In the genomic region with DNA sequence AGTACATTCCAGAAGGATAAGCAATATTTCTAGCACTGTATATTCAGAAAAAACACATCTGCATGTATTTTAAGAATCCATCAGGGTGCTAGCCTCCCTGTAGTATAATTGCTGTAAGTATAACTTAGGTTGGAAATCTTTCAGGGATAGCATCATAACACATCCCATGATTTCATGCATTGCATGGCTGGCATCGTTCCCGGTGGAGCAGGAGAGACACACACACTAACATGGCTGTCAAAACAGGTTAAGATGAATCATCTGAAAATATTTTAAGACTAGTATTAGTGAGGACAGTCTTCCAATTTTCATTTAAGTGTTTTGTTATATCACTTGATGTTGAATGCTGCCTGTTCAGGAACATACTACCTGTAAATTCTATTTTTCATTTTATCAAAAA, we compare ENCODE assay signal across 1 cellular context.
TF ChIP-seq lines count a peak whose summit lies in the region.

No MANE protein-coding gene starts in this region.

TF ChIP-seq in WTC11, 78 proteins besides CTCF, POLR2A, EP300 and RAD21 (continued from another document):
- TF ChIP-seq, protein P1, sequence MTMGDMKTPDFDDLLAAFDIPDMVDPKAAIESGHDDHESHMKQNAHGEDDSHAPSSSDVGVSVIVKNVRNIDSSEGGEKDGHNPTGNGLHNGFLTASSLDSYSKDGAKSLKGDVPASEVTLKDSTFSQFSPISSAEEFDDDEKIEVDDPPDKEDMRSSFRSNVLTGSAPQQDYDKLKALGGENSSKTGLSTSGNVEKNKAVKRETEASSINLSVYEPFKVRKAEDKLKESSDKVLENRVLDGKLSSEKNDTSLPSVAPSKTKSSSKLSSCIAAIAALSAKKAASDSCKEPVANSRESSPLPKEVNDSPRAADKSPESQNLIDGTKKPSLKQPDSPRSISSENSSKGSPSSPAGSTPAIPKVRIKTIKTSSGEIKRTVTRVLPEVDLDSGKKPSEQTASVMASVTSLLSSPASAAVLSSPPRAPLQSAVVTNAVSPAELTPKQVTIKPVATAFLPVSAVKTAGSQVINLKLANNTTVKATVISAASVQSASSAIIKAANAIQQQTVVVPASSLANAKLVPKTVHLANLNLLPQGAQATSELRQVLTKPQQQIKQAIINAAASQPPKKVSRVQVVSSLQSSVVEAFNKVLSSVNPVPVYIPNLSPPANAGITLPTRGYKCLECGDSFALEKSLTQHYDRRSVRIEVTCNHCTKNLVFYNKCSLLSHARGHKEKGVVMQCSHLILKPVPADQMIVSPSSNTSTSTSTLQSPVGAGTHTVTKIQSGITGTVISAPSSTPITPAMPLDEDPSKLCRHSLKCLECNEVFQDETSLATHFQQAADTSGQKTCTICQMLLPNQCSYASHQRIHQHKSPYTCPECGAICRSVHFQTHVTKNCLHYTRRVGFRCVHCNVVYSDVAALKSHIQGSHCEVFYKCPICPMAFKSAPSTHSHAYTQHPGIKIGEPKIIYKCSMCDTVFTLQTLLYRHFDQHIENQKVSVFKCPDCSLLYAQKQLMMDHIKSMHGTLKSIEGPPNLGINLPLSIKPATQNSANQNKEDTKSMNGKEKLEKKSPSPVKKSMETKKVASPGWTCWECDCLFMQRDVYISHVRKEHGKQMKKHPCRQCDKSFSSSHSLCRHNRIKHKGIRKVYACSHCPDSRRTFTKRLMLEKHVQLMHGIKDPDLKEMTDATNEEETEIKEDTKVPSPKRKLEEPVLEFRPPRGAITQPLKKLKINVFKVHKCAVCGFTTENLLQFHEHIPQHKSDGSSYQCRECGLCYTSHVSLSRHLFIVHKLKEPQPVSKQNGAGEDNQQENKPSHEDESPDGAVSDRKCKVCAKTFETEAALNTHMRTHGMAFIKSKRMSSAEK (CRISPR knock-in tag; IDR thresholded peaks at IDR 0.05; ENCODE audit: borderline replicate concordance): no peak
- TF ChIP-seq PREB (CRISPR knock-in tag; IDR thresholded peaks at IDR 0.05; ENCODE audit: borderline replicate concordance) (no peak), HMGA2 (CRISPR knock-in tag; IDR thresholded peaks at IDR 0.05) (no peak), MYBL2 (CRISPR knock-in tag; IDR thresholded peaks at IDR 0.05) (no peak), KAT7 (CRISPR knock-in tag; IDR thresholded peaks at IDR 0.05; ENCODE audit: borderline replicate concordance) (no peak), TEAD4 (CRISPR knock-in tag; IDR thresholded peaks at IDR 0.05) (no peak), EMX1 (CRISPR knock-in tag; IDR thresholded peaks at IDR 0.05) (no peak), TCF7 (CRISPR knock-in tag; IDR thresholded peaks at IDR 0.05; ENCODE audit: low read depth) (no peak), ZNF219 (CRISPR knock-in tag; IDR thresholded peaks at IDR 0.05; ENCODE audit: borderline replicate concordance) (no peak)
- TF ChIP-seq, protein P2, sequence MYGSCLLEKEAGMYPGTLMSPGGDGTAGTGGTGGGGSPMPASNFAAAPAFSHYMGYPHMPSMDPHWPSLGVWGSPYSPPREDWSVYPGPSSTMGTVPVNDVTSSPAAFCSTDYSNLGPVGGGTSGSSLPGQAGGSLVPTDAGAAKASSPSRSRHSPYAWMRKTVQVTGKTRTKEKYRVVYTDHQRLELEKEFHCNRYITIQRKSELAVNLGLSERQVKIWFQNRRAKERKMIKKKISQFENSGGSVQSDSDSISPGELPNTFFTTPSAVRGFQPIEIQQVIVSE (CRISPR knock-in tag; IDR thresholded peaks at IDR 0.05; ENCODE audit: borderline replicate concordance): no peak
- TF ChIP-seq, protein P3, sequence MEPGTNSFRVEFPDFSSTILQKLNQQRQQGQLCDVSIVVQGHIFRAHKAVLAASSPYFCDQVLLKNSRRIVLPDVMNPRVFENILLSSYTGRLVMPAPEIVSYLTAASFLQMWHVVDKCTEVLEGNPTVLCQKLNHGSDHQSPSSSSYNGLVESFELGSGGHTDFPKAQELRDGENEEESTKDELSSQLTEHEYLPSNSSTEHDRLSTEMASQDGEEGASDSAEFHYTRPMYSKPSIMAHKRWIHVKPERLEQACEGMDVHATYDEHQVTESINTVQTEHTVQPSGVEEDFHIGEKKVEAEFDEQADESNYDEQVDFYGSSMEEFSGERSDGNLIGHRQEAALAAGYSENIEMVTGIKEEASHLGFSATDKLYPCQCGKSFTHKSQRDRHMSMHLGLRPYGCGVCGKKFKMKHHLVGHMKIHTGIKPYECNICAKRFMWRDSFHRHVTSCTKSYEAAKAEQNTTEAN (CRISPR knock-in tag; IDR thresholded peaks at IDR 0.05): no peak
